8 cellular contexts compared by ENCODE assay signal in the genomic region with DNA sequence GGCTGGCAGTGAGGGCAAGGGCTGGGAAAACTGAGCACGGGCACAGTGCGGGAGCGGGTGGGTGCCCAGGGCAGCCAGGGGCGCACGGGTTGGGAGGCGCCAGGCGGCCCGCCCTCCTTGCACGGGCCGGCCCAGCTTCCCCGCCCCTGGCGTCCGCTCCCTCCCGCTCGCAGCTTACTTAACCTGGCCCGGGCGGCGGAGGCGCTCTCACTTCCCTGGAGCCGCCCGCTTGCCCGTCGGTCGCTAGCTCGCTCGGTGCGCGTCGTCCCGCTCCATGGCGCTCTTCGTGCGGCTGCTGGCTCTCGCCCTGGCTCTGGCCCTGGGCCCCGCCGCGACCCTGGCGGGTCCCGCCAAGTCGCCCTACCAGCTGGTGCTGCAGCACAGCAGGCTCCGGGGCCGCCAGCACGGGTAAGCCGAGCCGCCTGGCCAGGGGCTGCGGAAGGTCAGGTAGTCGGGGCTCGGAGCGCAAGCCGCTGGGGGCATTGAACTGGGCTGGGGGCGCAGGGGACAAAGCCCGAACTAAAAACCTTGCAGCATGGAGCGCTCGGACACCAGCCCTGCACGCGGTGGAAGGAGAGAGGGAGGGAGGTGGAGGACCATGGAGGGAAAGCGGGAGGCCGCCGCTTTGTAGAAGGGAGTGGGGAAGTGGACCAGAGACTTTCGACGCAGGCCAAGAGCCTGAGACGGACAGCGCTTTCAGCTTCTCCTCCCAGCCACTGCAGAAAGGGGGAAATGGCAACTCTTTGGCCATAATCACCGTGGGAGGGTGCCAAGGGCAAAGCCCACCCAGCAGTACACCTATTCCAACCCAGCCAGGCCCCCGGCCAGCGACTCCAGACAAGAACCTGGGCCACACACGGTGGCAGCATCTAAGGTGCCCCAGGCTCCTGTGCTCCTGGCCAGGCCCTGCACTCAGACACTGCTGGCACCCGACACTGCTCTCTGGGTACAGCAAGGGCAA. TPM values are rescaled to one million over a fixed set of nuclear protein-coding genes. Genes with fewer than 3 reads are reported as not detected.
DNase-seq lines count a peak whose midpoint lies in the region; ATAC-seq and TF ChIP-seq lines count a peak whose summit lies in the region.

TGFBI (plus strand) TSS at position 207 of the 961 bp plus-strand sequence; CDS start at position 275, 68 bp downstream.

- H3K4me3 ChIP-seq in PC-9 = peak within 1 kb of the TSS; percentile 94
- H3K4me3 ChIP-seq in tibial artery = peak within 1 kb of the TSS; percentile 60 to 64

- H3K4me1 ChIP-seq in PC-9 (replicated peaks; ENCODE audit: insufficient read depth) (peaks cover 54% of the 10 kb centered on the region), tibial artery (peaks cover 0 to 96% (median 80%) of the 10 kb centered on the region in 4 donors)

- H3K27me3 ChIP-seq in PC-9 (ENCODE audit: insufficient read depth, low read depth) = no peaks in the 10 kb centered on the region
- no peaks in the 10 kb centered on the region for H3K27me3 ChIP-seq in tibial artery

- H3K27ac ChIP-seq in PC-9 (peak within 1 kb of the TSS; percentile 38; the same call in 1 of the 2 replicates), tibial artery (peak within 1 kb of the TSS; percentile 52 to 74)

- H3K79me2 ChIP-seq in PC-9 (ENCODE audit: low read depth) = peaks cover 32% of the 10 kb centered on the region

- H3K9me3 ChIP-seq in PC-9 (ENCODE audit: insufficient read depth, low read depth) (no peaks in the 10 kb centered on the region), tibial artery (no peaks in the 10 kb centered on the region)

- TF ChIP-seq CTCF in PC-9 (conservative IDR thresholded peaks at IDR 0.05) (no peak), tibial artery (IDR thresholded peaks at IDR 0.05) (no peak)

- peak; percentile 21 for DNase-seq in stimulated activated naive CD4-positive, alpha-beta T cell treated with Interleukin-2 at 50 U/mL for 16 hours (lab: John Stamatoyannopoulos, UW)
- DNase-seq in stimulated activated naive CD4-positive, alpha-beta T cell (lab: John Stamatoyannopoulos, UW) = no peak
- DNase-seq in PC-9 = peak; percentile 55 to 75
- peak; percentile 64 to 77 for DNase-seq in lung microvascular endothelial cell (ENCODE audit: low read depth in 2 of 2)
- peak; percentile 76 to 89 for DNase-seq in tibial artery
- no peak for DNase-seq in effector CD8-positive, alpha-beta T cell (lab: John Stamatoyannopoulos, UW)

- H2AFZ ChIP-seq in PC-9 = peak within 1 kb of the TSS; percentile 92

- CTCF ChIA-PET in PC-9 (lab: Charles Lee) = interaction anchor here (1.5 to 1.8 kb wide), 2 partner anchors 35 to 51 kb away, joined by 4 to 9 read pairs; no protein-coding TSS in a partner anchor

- H3F3A ChIP-seq in PC-9 (ENCODE audit: insufficient read depth, low read depth) = peaks cover 16% of the 10 kb centered on the region

- in situ Hi-C loops in endometrial microvascular endothelial cells (cut with HindIII; ENCODE audit: inconsistent ontology term, low pct_unique_long_range_greater_than_20kb, low sequenced_read_pairs) = no loop called here

- no peak for ATAC-seq in HG03520 (IDR thresholded peaks at IDR 0.05; ENCODE audit: unreplicated experiment)

- H3K36me3 ChIP-seq in PC-9 (ENCODE audit: low read depth) (peaks cover 7% of the 10 kb centered on the region; the same call in 1 of the 2 replicates), tibial artery (no peaks in the 10 kb centered on the region)

- peak within 1 kb of the TSS; percentile 100 for H3K4me2 ChIP-seq in PC-9

- intact Hi-C loops in PC-9 (cut with micrococcal nuclease; ENCODE audit: unreplicated experiment) (loop anchor here (1.0 to 2.0 kb wide), 3 partner anchors 9 to 52 kb away; no protein-coding TSS in a partner anchor), tibial artery (cut with DNase I; ENCODE audit: low total_unique reads) (no loop called here)

- POLR2A ChIA-PET in PC-9 (lab: Charles Lee; ENCODE audit: unreplicated experiment) = interaction anchor here (0.6 to 0.7 kb wide), 2 partner anchors 10 to 24 kb away, joined by 3 to 4 read pairs; no protein-coding TSS in a partner anchor

- no TSS peak for BruUV-seq in PC-9 (replicated peaks; lab: Mats Ljungman, UMichigan)

- no peaks in the 10 kb centered on the region for H3K9me2 ChIP-seq in PC-9 (ENCODE audit: insufficient read depth)

- no peaks in the 10 kb centered on the region for H4K20me1 ChIP-seq in PC-9 (ENCODE audit: insufficient read depth)

RNA-seq across cellular contexts. Expression of gene TGFBI, which starts in this region (rescaled TPM):
- total RNA-seq in PC-9 (2021) (430 and 437 TPM in 2 replicates), endometrial microvascular endothelial cells (ENCODE audit: inconsistent ontology term) (124 TPM), lung microvascular endothelial cell (3.8 and 17.0 TPM in 2 replicates)

Comparison
In these comparisons a context has a peak if more than half of its experiments do, and no peak if none do; other contexts are left out.
1. DNase-seq: peak in stimulated activated naive CD4-positive, alpha-beta T cell treated with Interleukin-2 at 50 U/mL for 16 hours (single experiment), PC-9 (2 of 2), lung microvascular endothelial cell (2 of 2) and tibial artery (2 of 2); none in stimulated activated naive CD4-positive, alpha-beta T cell (0 of 6) and effector CD8-positive, alpha-beta T cell (single experiment).